ENCODE assay signal across 9 cellular contexts in genomic region chrY:15424633-15425259, GRCh38.
DNase-seq lines count a peak whose midpoint lies in the region; ATAC-seq, FAIRE-seq and TF ChIP-seq lines count a peak whose summit lies in the region.
"Had no signal": no experiment of that assay in that cellular context is flagged by ENCODE, and none has a peak within 500 bp of the region (broad histone marks: within the 10 kb centered on the region; RNA-seq: fewer than 3 reads in every experiment).

No MANE protein-coding gene starts in this region.

- POLR2A ChIA-PET in A549 (lab: Yijun Ruan, JAX): no interaction called here

- H3K4me1 ChIP-seq in A549 (no peaks in the 10 kb centered on the region), HAP-1 (no peaks in the 10 kb centered on the region)

- peak overlapping the region; percentile 53 to 74; a peak in 5 of 6 replicates for H3K27ac ChIP-seq in A549

- FAIRE-seq in A549 (lab: Jason Lieb, UNC): no peak

- WGBS in A549 (ENCODE audit: missing lambda C conversion rate): 0% methylated on average over 6 of the region's 6 CpGs

- H3K27me3 ChIP-seq in HAP-1 (ENCODE audit: low read depth): no peaks in the 10 kb centered on the region

- TF ChIP-seq POLR2A in A549 (IDR thresholded peaks at IDR 0.05; ENCODE audit: low read length): no peak

- no peaks in the 10 kb centered on the region for H3K27me3 Mint-ChIP-seq in T-helper 1 cell treated with Interleukin-12 subunit alpha and Interleukin-12 subunit beta and Interleukin-4 antibody, amounts not matched to agents 30 μg/mL and 1 μg/mL, for 36 hours (ENCODE audit: low read depth)

- H3K4me1 Mint-ChIP-seq in T-helper 1 cell treated with Interleukin-12 subunit alpha and Interleukin-12 subunit beta and Interleukin-4 antibody, amounts not matched to agents 30 μg/mL and 1 μg/mL, for 36 hours (ENCODE audit: low read depth): peaks cover 21% of the 10 kb centered on the region

- H3K36me3 ChIP-seq in HAP-1 (replicated peaks): no peaks in the 10 kb centered on the region

- peak overlapping the region; percentile 82 for H3K27ac Mint-ChIP-seq in T-helper 1 cell treated with Interleukin-12 subunit alpha and Interleukin-12 subunit beta and Interleukin-4 antibody, amounts not matched to agents 30 μg/mL and 1 μg/mL, for 36 hours

- TF ChIP-seq RAD21 in A549 (conservative IDR thresholded peaks at IDR 0.05 in 1 of 2, IDR thresholded peaks at IDR 0.05 in 1 of 2): no peak

- no peak for TF ChIP-seq EP300 in A549 (IDR thresholded peaks at IDR 0.05)

- TF ChIP-seq CTCF in A549 (IDR thresholded peaks at IDR 0.05) (no peak), GM20000 (IDR thresholded peaks at IDR 0.05; ENCODE audit: extremely low read depth, missing control alignments) (no peak)

- ATAC-seq in A549 (no peak; a peak in 1 of 6 replicates), esophagus mucosa (no peak)

- in situ Hi-C loops in HAP-1 (cut with MboI; ENCODE audit: low sequenced_read_pairs): no loop called here

- CTCF ChIA-PET in A549 (lab: Yijun Ruan, JAX): no interaction called here

- peaks cover 4% of the 10 kb centered on the region for H3K36me3 Mint-ChIP-seq in T-helper 1 cell treated with Interleukin-12 subunit alpha and Interleukin-12 subunit beta and Interleukin-4 antibody, amounts not matched to agents 30 μg/mL and 1 μg/mL, for 36 hours (ENCODE audit: low read depth)

- H3K9me3 ChIP-seq in A549 (no peaks in the 10 kb centered on the region), HAP-1 (no peaks in the 10 kb centered on the region)

- H3K4me2 ChIP-seq in A549: peak overlapping the region; percentile 67

- H3K4me3 Mint-ChIP-seq in T-helper 1 cell treated with Interleukin-12 subunit alpha and Interleukin-12 subunit beta and Interleukin-4 antibody, amounts not matched to agents 30 μg/mL and 1 μg/mL, for 36 hours: peak overlapping the region; percentile 77

- H3K9me3 Mint-ChIP-seq in T-helper 1 cell treated with Interleukin-12 subunit alpha and Interleukin-12 subunit beta and Interleukin-4 antibody, amounts not matched to agents 30 μg/mL and 1 μg/mL, for 36 hours: peaks cover 10% of the 10 kb centered on the region

- DNase-seq in A549 (ENCODE audit: low read depth in 1 of 2, low spot score in 1 of 2) (peak in 1 of 2 experiments; percentile 1), GM20000 (ENCODE audit: low spot score) (peak; percentile 21), glomerular visceral epithelial cell (ENCODE audit: extremely low spot score) (peak; percentile 35), dedifferentiated amniotic fluid mesenchymal stem cell (ENCODE audit: extremely low spot score) (no peak), HAP-1 (ENCODE audit: low spot score in 2 of 2) (no peak)
- no peak for DNase-seq in NK-92 treated with Interleukin-12 subunit alpha and Interleukin-12 subunit beta, amount 100 ng/mL, for 24 hours (lab: John Stamatoyannopoulos, UW)
- DNase-seq: aorta had no signal

- peak overlapping the region; percentile 38 for H3K4me3 ChIP-seq in A549
- H3K4me3 ChIP-seq in HAP-1: no peak overlapping the region

TF ChIP-seq in A549, 52 proteins besides CTCF, POLR2A, EP300 and RAD21:
- TF ChIP-seq RNF2 (IDR thresholded peaks at IDR 0.05; ENCODE audit: borderline replicate concordance, low read depth) (no peak), MAX (IDR thresholded peaks at IDR 0.05) (no peak), CBX8 (IDR thresholded peaks at IDR 0.05) (no peak), HOXA7 (CRISPR knock-in tag; IDR thresholded peaks at IDR 0.05) (no peak), JUNB (IDR thresholded peaks at IDR 0.05) (no peak), HES2 (IDR thresholded peaks at IDR 0.05) (no peak), KDM5A (IDR thresholded peaks at IDR 0.05) (no peak), NFE2L2 (conservative IDR thresholded peaks at IDR 0.05; ENCODE audit: low read length) (no peak), PHF8 (IDR thresholded peaks at IDR 0.05; ENCODE audit: borderline replicate concordance, low read depth) (no peak), PBX3 (IDR thresholded peaks at IDR 0.05) (no peak), HOXB13 (CRISPR knock-in tag; IDR thresholded peaks at IDR 0.05; ENCODE audit: low read depth) (no peak), ZFP36 (IDR thresholded peaks at IDR 0.05; ENCODE audit: borderline replicate concordance, partially characterized antibody) (no peak), POLR2AphosphoS2 (conservative IDR thresholded peaks at IDR 0.05; ENCODE audit: low read length) (no peak), REST (IDR thresholded peaks at IDR 0.05) (no peak), KDM1A (IDR thresholded peaks at IDR 0.05; ENCODE audit: low read depth) (no peak), ZNF302 (CRISPR knock-in tag; IDR thresholded peaks at IDR 0.05) (no peak), RARB (CRISPR knock-in tag; IDR thresholded peaks at IDR 0.05) (no peak)

Comparison
In these comparisons a context has a peak if more than half of its experiments do, and no peak if none do; other contexts are left out.
1. DNase-seq: peak in GM20000 (single experiment) and glomerular visceral epithelial cell (single experiment); none in dedifferentiated amniotic fluid mesenchymal stem cell (single experiment), HAP-1 (0 of 2) and NK-92 treated with Interleukin-12 subunit alpha and Interleukin-12 subunit beta, amount 100 ng/mL, for 24 hours (single experiment).